ENCODE assay signal across 34 cellular contexts in genomic region chr6:93972791-93973190, GRCh38.
"Had no signal": no experiment of that assay in that cellular context is flagged by ENCODE, and none has a peak within 500 bp of the region (broad histone marks: within the 10 kb centered on the region; RNA-seq: fewer than 3 reads in every experiment).

No MANE protein-coding gene starts in this region.

- H3K27me3 ChIP-seq: brain microvascular endothelial cell, cardiac muscle cell, MG63, Peyer's patch had no signal

- H3K9me3 ChIP-seq: MG63 had no signal

- H3K36me3 ChIP-seq: brain microvascular endothelial cell, cardiac muscle cell, MG63, Peyer's patch had no signal

- H3K9me3 Mint-ChIP-seq: activated T-helper 1 cell treated with anti-CD3 and anti-CD28 coated beads, Interleukin-12 subunit alpha, Interleukin-12 subunit beta, Interleukin-2, Interleukin-4 antibody, amounts not matched to agents 30 ng/mL and 10 ng/mL and 1 ng/mL, durations not matched to agents 14 hours and 24 hours and 36 hours had no signal

- H3K36me3 Mint-ChIP-seq: activated CD4-positive, alpha-beta memory T cell treated with anti-CD3 and anti-CD28 coated beads for 36 hours; activated naive CD4-positive, alpha-beta T cell treated with anti-CD3 and anti-CD28 coated beads, Interleukin-2, amount 10 ng/mL, durations not matched to agents 7 days and 5 days; activated naive CD8-positive, alpha-beta T cell; T-cell had no signal

- H3K4me3 Mint-ChIP-seq: activated B cell treated with CpG ODN at 0.5 μM for 24 hours; activated CD4-positive, alpha-beta memory T cell treated with anti-CD3 and anti-CD28 coated beads for 36 hours; activated naive CD4-positive, alpha-beta T cell treated with anti-CD3 and anti-CD28 coated beads, Interleukin-2, amount 10 ng/mL, durations not matched to agents 7 days and 5 days; activated naive CD8-positive, alpha-beta T cell; activated naive CD8-positive, alpha-beta T cell treated with anti-CD3 and anti-CD28 coated beads, Interleukin-2, amount 50 U/mL, for 24 hours; activated T-cell treated with anti-CD3 and anti-CD28 coated beads, Interleukin-2, amount 50 U/mL, for 4 hours; activated T-helper 1 cell treated with anti-CD3 and anti-CD28 coated beads, Interleukin-12 subunit alpha, Interleukin-12 subunit beta, Interleukin-2, Interleukin-4 antibody, amounts not matched to agents 30 ng/mL and 10 ng/mL and 1 ng/mL, durations not matched to agents 14 hours and 24 hours and 36 hours; T-cell; T-helper 17 cell had no signal

- H3K27me3 Mint-ChIP-seq: activated B cell treated with CpG ODN at 0.5 μM for 24 hours; activated CD4-positive, alpha-beta memory T cell treated with anti-CD3 and anti-CD28 coated beads for 36 hours; activated naive CD4-positive, alpha-beta T cell treated with anti-CD3 and anti-CD28 coated beads, Interleukin-2, amount 10 ng/mL, durations not matched to agents 7 days and 5 days; activated naive CD8-positive, alpha-beta T cell; activated naive CD8-positive, alpha-beta T cell treated with anti-CD3 and anti-CD28 coated beads, Interleukin-2, amount 50 U/mL, for 24 hours; T-cell; T-helper 17 cell had no signal

- H3K4me1 ChIP-seq: Peyer's patch had no signal

- DNase-seq: activated B cell treated with CpG ODN at 0.5 μM for 24 hours; activated CD4-positive, alpha-beta memory T cell treated with anti-CD3 and anti-CD28 coated beads for 36 hours; activated CD4-positive, alpha-beta T cell treated with anti-CD3 and anti-CD28 coated beads for 4 hours; activated CD4-positive, alpha-beta T cell treated with anti-CD3 and anti-CD28 coated beads, Interleukin-2, amount 50 U/mL, for 1 hour; activated CD4-positive, CD25-positive, alpha-beta regulatory T cell treated with anti-CD3 and anti-CD28 coated beads, Interleukin-2, amount 50 U/mL, for 72 hours; activated CD8-positive, alpha-beta memory T cell treated with anti-CD3 and anti-CD28 coated beads, Interleukin-2, amount 50 U/mL, for 4 hours; activated gamma-delta T cell treated with Interleukin-2 at 50 U/mL for 16 hours; activated naive CD4-positive, alpha-beta T cell treated with anti-CD3 and anti-CD28 coated beads, Interleukin-2, amount 10 ng/mL, durations not matched to agents 7 days and 5 days; activated naive CD8-positive, alpha-beta T cell treated with anti-CD3 and anti-CD28 coated beads, Interleukin-2, amount 50 U/mL, for 24 hours; activated T-cell treated with anti-CD3 and anti-CD28 coated beads for 4 hours; activated T-cell treated with anti-CD3 and anti-CD28 coated beads, Interleukin-2, amount 50 U/mL, for 4 hours; anterior cingulate cortex; brain microvascular endothelial cell; Karpas-422; KBM-7; MG63; NCI-H1092; NCI-H1436 treated with DMSO at 0.1 percent for 48 hours; NCI-H1694 treated with DMSO at 0.1 percent for 48 hours; NCI-H2029; NCI-H345; NCI-H524 treated with DMSO at 0.1 percent for 48 hours; NK-92 treated with Interleukin-12 subunit alpha and Interleukin-12 subunit beta, amount 100 ng/mL, for 24 hours; PC-3; Peyer's patch; RPMI8226; SHP77 treated with DMSO at 0.1 percent for 48 hours; T-cell; T-helper 17 cell had no signal

- H3K4me1 Mint-ChIP-seq: activated B cell treated with CpG ODN at 0.5 μM for 24 hours; activated naive CD4-positive, alpha-beta T cell treated with anti-CD3 and anti-CD28 coated beads, Interleukin-2, amount 10 ng/mL, durations not matched to agents 7 days and 5 days; activated naive CD8-positive, alpha-beta T cell treated with anti-CD3 and anti-CD28 coated beads, Interleukin-2, amount 50 U/mL, for 24 hours; T-cell; T-helper 17 cell had no signal

- H3K27ac Mint-ChIP-seq: activated B cell treated with CpG ODN at 0.5 μM for 24 hours; activated CD4-positive, alpha-beta memory T cell treated with anti-CD3 and anti-CD28 coated beads for 36 hours; activated naive CD4-positive, alpha-beta T cell treated with anti-CD3 and anti-CD28 coated beads, Interleukin-2, amount 10 ng/mL, durations not matched to agents 7 days and 5 days; activated naive CD8-positive, alpha-beta T cell; activated naive CD8-positive, alpha-beta T cell treated with anti-CD3 and anti-CD28 coated beads, Interleukin-2, amount 50 U/mL, for 24 hours; activated T-helper 1 cell treated with anti-CD3 and anti-CD28 coated beads, Interleukin-12 subunit alpha, Interleukin-12 subunit beta, Interleukin-2, Interleukin-4 antibody, amounts not matched to agents 30 ng/mL and 10 ng/mL and 1 ng/mL, durations not matched to agents 14 hours and 24 hours and 36 hours; T-cell; T-helper 17 cell had no signal

- ATAC-seq: activated naive CD8-positive, alpha-beta T cell treated with anti-CD3 and anti-CD28 coated beads, Interleukin-2, amount 50 U/mL, for 24 hours; activated T-cell treated with anti-CD3 and anti-CD28 coated beads, Interleukin-2, amount 50 U/mL, for 4 hours; PC-3; SK-N-SH treated with all-trans-retinoic acid at 6 μM for 48 hours; T-cell; T-helper 17 cell had no signal

- H3K4me3 ChIP-seq: cardiac muscle cell, MG63, Peyer's patch had no signal

- H3K27ac ChIP-seq: brain microvascular endothelial cell, cardiac muscle cell, Peyer's patch, VCaP had no signal
